Comparison of ENCODE assay signal across 23 cellular contexts in genomic region chr4:108885211-108885610, GRCh38.
A peak's percentile ranks its signal among the peaks of the same experiment; 100 is the strongest.
DNase-seq lines count a peak whose midpoint lies in the region; ATAC-seq and TF ChIP-seq lines count a peak whose summit lies in the region.
"Had no signal": no experiment of that assay in that cellular context is flagged by ENCODE, and none has a peak within 500 bp of the region (broad histone marks: within the 10 kb centered on the region; RNA-seq: fewer than 3 reads in every experiment).

No MANE protein-coding gene starts in this region.

- intact Hi-C loops in CD8-positive, alpha-beta T cell (cut with DNase I, micrococcal nuclease) = no loop called here

- peaks cover 49% of the 10 kb centered on the region for H3K4me1 ChIP-seq in Loucy (ENCODE audit: insufficient read depth, low read length, poor library complexity, severe bottlenecking)
- no peaks in the 10 kb centered on the region for H3K4me1 ChIP-seq in CD8-positive, alpha-beta T cell (ENCODE audit: insufficient read depth, low read length)
- H3K4me1 ChIP-seq: A549 had no signal

- TF ChIP-seq CTCF in AG04449 (IDR thresholded peaks at IDR 0.05; ENCODE audit: insufficient read depth, low read length, missing control alignments) (no peak), Loucy (conservative IDR thresholded peaks at IDR 0.05; ENCODE audit: low read length) (no peak), brain microvascular endothelial cell (IDR thresholded peaks at IDR 0.05; ENCODE audit: low read depth, low read length, missing control alignments) (no peak)
- TF ChIP-seq CTCF in CD8-positive, alpha-beta T cell (IDR thresholded peaks at IDR 0.05) = no peak

- CTCF ChIA-PET in AG04449 (lab: Yijun Ruan, JAX) = no interaction called here
- CTCF ChIA-PET in CD8-positive, alpha-beta T cell (lab: Charles Lee) = no interaction called here

- no peaks in the 10 kb centered on the region for H3K36me3 Mint-ChIP-seq in CD8-positive, alpha-beta T cell
- H3K36me3 Mint-ChIP-seq: activated naive CD4-positive, alpha-beta T cell treated with anti-CD3 and anti-CD28 coated beads, Interleukin-2, amount 50 U/mL, for 24 hours; T-cell; type B pancreatic cell had no signal

- no peaks in the 10 kb centered on the region for H4K20me1 ChIP-seq in Loucy (ENCODE audit: insufficient read depth, low read length, poor library complexity, severe bottlenecking)

- DNase-seq in AG04449 (ENCODE audit: low read depth, low spot score) (peak; percentile 14), brain microvascular endothelial cell (peak; percentile 10), kidney tubule cell (ENCODE audit: low spot score) (peak; percentile 26), NCI-H526 (lab: John Stamatoyannopoulos, UW) (no peak), SIG-M5 treated with dmso at 0.1 percent for 504 hours (lab: John Stamatoyannopoulos, UW; ENCODE audit: unreplicated experiment) (no peak)
- DNase-seq in CD8-positive, alpha-beta T cell = no peak
- DNase-seq: activated CD8-positive, alpha-beta T cell treated with anti-CD3 and anti-CD28 coated beads for 36 hours; activated T-cell treated with anti-CD3 and anti-CD28 coated beads, Interleukin-2, amount 50 U/mL, for 24 hours; effector memory CD8-positive, alpha-beta T cell; left cardiac atrium; MV-4-11; NCI-H2029; NCI-H446 treated with DMSO at 0.1 percent for 48 hours; right cardiac atrium; stimulated activated naive CD8-positive, alpha-beta T cell treated with anti-CD3 and anti-CD28 coated beads, Interleukin-15, amount 100 ng/mL, for 72 hours; T-cell had no signal

- POLR2A ChIA-PET in AG04449 (lab: Yijun Ruan, JAX) = interaction anchor here (1.0 kb wide), 1 partner anchor 36 kb away, joined by 3 read pairs; no protein-coding TSS in a partner anchor
- POLR2A ChIA-PET in CD8-positive, alpha-beta T cell (lab: Charles Lee) = interaction anchor here (0.6 kb wide), 1 partner anchor 883 kb away, joined by 4 read pairs; no protein-coding TSS in a partner anchor

- H3K4me1 Mint-ChIP-seq in CD8-positive, alpha-beta T cell (ENCODE audit: low read depth) = no peaks in the 10 kb centered on the region
- H3K4me1 Mint-ChIP-seq: activated naive CD4-positive, alpha-beta T cell treated with anti-CD3 and anti-CD28 coated beads, Interleukin-2, amount 50 U/mL, for 24 hours; stimulated activated naive CD8-positive, alpha-beta T cell treated with anti-CD3 and anti-CD28 coated beads, Interleukin-15, amount 100 ng/mL, for 72 hours; T-cell had no signal

- H3K4me3 ChIP-seq in AG04449 (ENCODE audit: low read depth, low read length) = no peak overlapping the region
- H3K4me3 ChIP-seq in Loucy (ENCODE audit: low read length, poor library complexity, severe bottlenecking) = no peak overlapping the region
- H3K4me3 ChIP-seq in brain microvascular endothelial cell (ENCODE audit: low read depth, low read length) = no peak overlapping the region
- no peak overlapping the region for H3K4me3 ChIP-seq in CD8-positive, alpha-beta T cell (ENCODE audit: low read depth, low read length)
- H3K4me3 ChIP-seq: A549 had no signal

- H3K9me3 ChIP-seq in Loucy (ENCODE audit: insufficient read depth, low read depth, low read length) = no peaks in the 10 kb centered on the region
- H3K9me3 ChIP-seq in CD8-positive, alpha-beta T cell (ENCODE audit: low read length) = no peaks in the 10 kb centered on the region
- H3K9me3 ChIP-seq: A549 had no signal

- peaks cover 3% of the 10 kb centered on the region; the same call in 1 of the 2 replicates for H3F3A ChIP-seq in Loucy (ENCODE audit: low read depth)

- H3K4me3 Mint-ChIP-seq in CD8-positive, alpha-beta T cell = no peak overlapping the region
- H3K4me3 Mint-ChIP-seq: activated CD8-positive, alpha-beta T cell treated with anti-CD3 and anti-CD28 coated beads for 36 hours; activated naive CD4-positive, alpha-beta T cell treated with anti-CD3 and anti-CD28 coated beads, Interleukin-2, amount 50 U/mL, for 24 hours; activated T-cell treated with anti-CD3 and anti-CD28 coated beads, Interleukin-2, amount 50 U/mL, for 24 hours; effector memory CD8-positive, alpha-beta T cell; stimulated activated naive CD8-positive, alpha-beta T cell treated with anti-CD3 and anti-CD28 coated beads, Interleukin-15, amount 100 ng/mL, for 72 hours; T-cell; type B pancreatic cell had no signal

- peak overlapping the region; percentile 63 for H3K27ac ChIP-seq in brain microvascular endothelial cell
- no peak overlapping the region for H3K27ac ChIP-seq in CD8-positive, alpha-beta T cell (ENCODE audit: low read depth, low read length)
- H3K27ac ChIP-seq: A549, RWPE1, WERI-Rb-1 had no signal

- no peak for ATAC-seq in GM19467 (IDR thresholded peaks at IDR 0.05; ENCODE audit: unreplicated experiment)
- ATAC-seq in CD8-positive, alpha-beta T cell = no peak
- ATAC-seq: A549; activated CD8-positive, alpha-beta T cell treated with anti-CD3 and anti-CD28 coated beads for 36 hours; effector memory CD8-positive, alpha-beta T cell; left cardiac atrium; right cardiac atrium; stimulated activated naive CD8-positive, alpha-beta T cell treated with anti-CD3 and anti-CD28 coated beads, Interleukin-15, amount 100 ng/mL, for 72 hours; T-cell had no signal

- no peaks in the 10 kb centered on the region for H3K79me2 ChIP-seq in Loucy (ENCODE audit: insufficient read depth, low read length)

- H3K9me3 Mint-ChIP-seq in CD8-positive, alpha-beta T cell = no peaks in the 10 kb centered on the region
- H3K9me3 Mint-ChIP-seq: activated CD8-positive, alpha-beta T cell treated with anti-CD3 and anti-CD28 coated beads for 36 hours; activated naive CD4-positive, alpha-beta T cell treated with anti-CD3 and anti-CD28 coated beads, Interleukin-2, amount 50 U/mL, for 24 hours; activated T-cell treated with anti-CD3 and anti-CD28 coated beads, Interleukin-2, amount 50 U/mL, for 24 hours; effector memory CD8-positive, alpha-beta T cell; stimulated activated naive CD8-positive, alpha-beta T cell treated with anti-CD3 and anti-CD28 coated beads, Interleukin-15, amount 100 ng/mL, for 72 hours; T-cell; type B pancreatic cell had no signal

- H3K4me2 ChIP-seq in Loucy (ENCODE audit: low read depth, low read length, poor library complexity, severe bottlenecking) = peak overlapping the region; percentile 1
- H3K4me2 ChIP-seq: A549 had no signal

- no peak overlapping the region for H3K27ac Mint-ChIP-seq in CD8-positive, alpha-beta T cell
- H3K27ac Mint-ChIP-seq: activated CD8-positive, alpha-beta T cell treated with anti-CD3 and anti-CD28 coated beads for 36 hours; activated naive CD4-positive, alpha-beta T cell treated with anti-CD3 and anti-CD28 coated beads, Interleukin-2, amount 50 U/mL, for 24 hours; activated T-cell treated with anti-CD3 and anti-CD28 coated beads, Interleukin-2, amount 50 U/mL, for 24 hours; effector memory CD8-positive, alpha-beta T cell; stimulated activated naive CD8-positive, alpha-beta T cell treated with anti-CD3 and anti-CD28 coated beads, Interleukin-15, amount 100 ng/mL, for 72 hours; T-cell; type B pancreatic cell had no signal

- H3K27me3 ChIP-seq in Loucy (ENCODE audit: insufficient read depth, low read length, poor library complexity, severe bottlenecking) (no peaks in the 10 kb centered on the region), brain microvascular endothelial cell (replicated peaks) (no peaks in the 10 kb centered on the region)
- H3K27me3 ChIP-seq in CD8-positive, alpha-beta T cell (ENCODE audit: insufficient read depth, low read length) = no peaks in the 10 kb centered on the region

- peaks cover 5% of the 10 kb centered on the region for H3K27me3 Mint-ChIP-seq in CD8-positive, alpha-beta T cell (ENCODE audit: low read depth)
- H3K27me3 Mint-ChIP-seq: activated CD8-positive, alpha-beta T cell treated with anti-CD3 and anti-CD28 coated beads for 36 hours; activated naive CD4-positive, alpha-beta T cell treated with anti-CD3 and anti-CD28 coated beads, Interleukin-2, amount 50 U/mL, for 24 hours; stimulated activated naive CD8-positive, alpha-beta T cell treated with anti-CD3 and anti-CD28 coated beads, Interleukin-15, amount 100 ng/mL, for 72 hours; type B pancreatic cell had no signal

- in situ Hi-C loops in brain microvascular endothelial cell (cut with HindIII; ENCODE audit: low pct_ligation_motif_present, low sequenced_read_pairs) = no loop called here

- no peaks in the 10 kb centered on the region for H3K36me3 ChIP-seq in Loucy (ENCODE audit: insufficient read depth, low read length)
- no peaks in the 10 kb centered on the region for H3K36me3 ChIP-seq in brain microvascular endothelial cell (replicated peaks)
- no peaks in the 10 kb centered on the region for H3K36me3 ChIP-seq in CD8-positive, alpha-beta T cell (ENCODE audit: insufficient read depth, low read length)
- H3K36me3 ChIP-seq: WERI-Rb-1 had no signal

- no peak overlapping the region for H2AFZ ChIP-seq in Loucy (ENCODE audit: low read length)

- H3K9ac ChIP-seq in Loucy (ENCODE audit: low read depth, low read length, poor library complexity, severe bottlenecking) = no peak overlapping the region

- H3K9me2 ChIP-seq in Loucy (replicated peaks; ENCODE audit: low read depth, low read length) = no peaks in the 10 kb centered on the region

Comparison
In these comparisons a context has a peak if more than half of its experiments do, and no peak if none do; other contexts are left out.
1. DNase-seq: peak in AG04449 (single experiment), brain microvascular endothelial cell (single experiment) and kidney tubule cell (single experiment); none in NCI-H526 (0 of 2), CD8-positive, alpha-beta T cell (0 of 7) and SIG-M5 treated with dmso at 0.1 percent for 504 hours (single experiment).